ENCODE assay signal across 12 cellular contexts in the genomic region with DNA sequence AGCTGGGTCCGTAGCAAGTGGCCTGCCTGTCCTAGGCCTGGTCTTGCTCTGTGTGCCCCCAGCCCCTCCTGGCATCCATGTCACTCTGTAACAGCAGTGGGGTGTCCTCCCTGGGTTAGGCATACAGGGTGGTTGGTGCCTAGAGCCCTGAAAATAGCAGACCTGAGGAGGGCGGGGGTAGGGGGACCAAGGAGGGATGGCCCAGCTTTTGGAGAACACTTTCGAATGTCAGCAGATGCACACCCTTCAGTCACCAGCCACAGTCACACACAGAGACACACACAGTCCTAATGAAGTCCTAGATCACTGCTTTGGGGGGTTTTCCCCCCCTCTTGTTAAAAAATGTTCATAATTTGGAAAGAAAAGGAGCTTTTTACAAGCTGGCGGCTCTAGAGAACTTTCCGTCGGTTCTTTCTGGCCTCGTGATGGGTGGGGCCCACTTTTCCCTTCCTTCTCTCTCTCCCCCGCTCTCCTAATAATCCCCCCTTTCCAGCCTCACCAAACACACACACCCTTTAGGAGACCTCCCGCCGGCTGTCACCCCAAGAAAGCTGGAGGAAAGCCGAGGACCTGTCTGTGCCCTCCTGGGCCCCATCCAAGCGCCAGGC. TPM values are rescaled to one million over a fixed set of nuclear protein-coding genes. Genes with fewer than 3 reads are reported as not detected.
DNase-seq lines count a peak whose midpoint lies in the region; ATAC-seq and TF ChIP-seq lines count a peak whose summit lies in the region.
"Had no signal": no experiment of that assay in that cellular context is flagged by ENCODE, and none has a peak within 500 bp of the region (broad histone marks: within the 10 kb centered on the region; RNA-seq: fewer than 3 reads in every experiment).

No MANE protein-coding gene starts in this region.

- peak; percentile 46 for ATAC-seq in sciatic nerve
- ATAC-seq in GM18873 (IDR thresholded peaks at IDR 0.05; ENCODE audit: low FRiP score, unreplicated experiment): no peak
- ATAC-seq: natural killer cell had no signal

- H3K27ac ChIP-seq in AG04450 (ENCODE audit: low read depth, low read length) (peak overlapping the region; percentile 98), angular gyrus (ENCODE audit: low read depth, low read length) (peak overlapping the region; percentile 80), hepatocyte (peak overlapping the region; percentile 100)

- H3K27me3 ChIP-seq in AG04450 (ENCODE audit: control insufficient read depth, insufficient read depth, low read length) (no peaks in the 10 kb centered on the region), hepatocyte (peaks cover 7% of the 10 kb centered on the region)

- H3K36me3 ChIP-seq in hepatocyte (replicated peaks; ENCODE audit: insufficient read depth, low read depth): no peaks in the 10 kb centered on the region

- H3K4me3 ChIP-seq in AG04450 (ENCODE audit: low read depth, low read length): no peak overlapping the region
- no peak overlapping the region for H3K4me3 ChIP-seq in hepatocyte

- POLR2A ChIA-PET in AG04450 (lab: Yijun Ruan, JAX): interaction anchor here (0.6 to 1.9 kb wide), 13 partner anchors 9 to 262 kb away, joined by 3 to 20 read pairs (median 6); a partner anchor contains a TSS

- peak overlapping the region; percentile 67 for H3K4me2 ChIP-seq in hepatocyte

- no peaks in the 10 kb centered on the region for H3K9me3 ChIP-seq in AG04450 (ENCODE audit: control insufficient read depth, insufficient read depth, low read length)
- no peaks in the 10 kb centered on the region for H3K9me3 ChIP-seq in hepatocyte (ENCODE audit: low read depth)

- intact Hi-C loops in sciatic nerve (cut with DNase I): no loop called here

- CTCF ChIA-PET in AG04450 (lab: Charles Lee): interaction anchor here (0.8 to 6.9 kb wide), 5 partner anchors 11 to 89 kb away, joined by 3 to 66 read pairs (median 5); no protein-coding TSS in a partner anchor

- H2AFZ ChIP-seq in hepatocyte: no peak overlapping the region

- DNase-seq in AG04450 (ENCODE audit: low read depth, low spot score) (no peak), hepatocyte (ENCODE audit: low spot score) (no peak), sciatic nerve (ENCODE audit: low spot score) (peak; percentile 82), NCI-H524 (lab: John Stamatoyannopoulos, UW) (no peak), cerebellar nuclear complex (lab: John Stamatoyannopoulos, UW) (no peak), NK-92 (lab: John Stamatoyannopoulos, UW; ENCODE audit: unreplicated experiment) (no peak)
- DNase-seq: activated CD4-positive, alpha-beta T cell treated with anti-CD3 and anti-CD28 coated beads, Interleukin-2, amount 50 U/mL, for 4 hours; activated naive CD8-positive, alpha-beta T cell treated with anti-CD3 and anti-CD28 coated beads, Interleukin-2, amount 10 ng/mL, durations not matched to agents 7 days and 5 days; MV-4-11; natural killer cell had no signal

- no peaks in the 10 kb centered on the region for H3K9me2 ChIP-seq in hepatocyte (replicated peaks; ENCODE audit: insufficient read depth)

- H3K4me1 ChIP-seq in hepatocyte (ENCODE audit: insufficient read depth): peaks cover 87% of the 10 kb centered on the region

- peaks cover 5% of the 10 kb centered on the region for H3K79me2 ChIP-seq in hepatocyte

- 36% methylated on average over 11 of the region's 12 CpGs for WGBS in hepatocyte (ENCODE audit: low lambda C conversion rate, missing lambda C conversion rate)

- no peak for TF ChIP-seq CTCF in AG04450 (IDR thresholded peaks at IDR 0.05; ENCODE audit: low read depth, low read length)
- no peak for TF ChIP-seq CTCF in hepatocyte (IDR thresholded peaks at IDR 0.05; ENCODE audit: poor library complexity)

- H4K20me1 ChIP-seq in hepatocyte (ENCODE audit: insufficient read depth, poor library complexity, severe bottlenecking): peaks cover 6% of the 10 kb centered on the region

RNA-seq across cellular contexts. Expression of a gene that starts 47.9 kb away (rescaled TPM):
- polyA plus RNA-seq in AG04450 (2011; rRNA removed): 0.11 and 0.29 TPM in 2 replicates
- polyA minus RNA-seq in AG04450 (2011; rRNA and poly(A)+ RNA removed): 0.14 and 0.17 TPM in 2 replicates
- total RNA-seq in hepatocyte: 0.36 and 0.47 TPM in 2 replicates
- 1.0 and 1.4 TPM in 2 replicates for polyA plus RNA-seq in hepatocyte
- 20.2 TPM for total RNA-seq in sciatic nerve

RNA-seq across cellular contexts. Expression of a gene that starts 59.4 kb away (rescaled TPM):
- polyA plus RNA-seq in AG04450 (2011; rRNA removed) (15.1 and 22.3 TPM in 2 replicates), hepatocyte (6.3 and 10.2 TPM in 2 replicates)
- 32.8 and 33.9 TPM in 2 replicates for polyA minus RNA-seq in AG04450 (2011; rRNA and poly(A)+ RNA removed)
- total RNA-seq in hepatocyte (3.8 and 12.8 TPM in 2 replicates), sciatic nerve (131 TPM)

Comparison
In these comparisons a context has a peak if more than half of its experiments do, and no peak if none do; other contexts are left out.
1. RNA of a gene that starts 47.9 kb away (total RNA-seq): 20.2 TPM in sciatic nerve (single experiment); 0.36 to 0.47 TPM in hepatocyte; every median in the first group is over 10 times any median in the second.
2. Peak in every context shown above with its lines, with median percentiles within 50 percentile points of each other: H3K27ac ChIP-seq.